ENCODE assay signal across 6 cellular contexts in genomic region chr17:43165971-43166370, GRCh38. TPM values are rescaled to one million over a fixed set of nuclear protein-coding genes. Genes with fewer than 3 reads are reported as not detected.
DNase-seq lines count a peak whose midpoint lies in the region; ATAC-seq, FAIRE-seq and TF ChIP-seq lines count a peak whose summit lies in the region.
"Not testable (repeated sequence)": the region's sequence is repeated elsewhere in the genome, so short reads cannot be mapped to it uniquely, and the experiment has no call there.

No MANE protein-coding gene starts in this region.

- not testable (repeated sequence) for H3K4me1 Mint-ChIP-seq in CD4-positive, alpha-beta T cell (ENCODE audit: low read depth); T-helper 2 cell treated with Interferon-gamma antibody and Interleukin-4, amounts not matched to agents 5 μg/mL and 100 μg/mL, for 36 hours (ENCODE audit: low read depth); activated naive CD8-positive, alpha-beta T cell (ENCODE audit: low read depth)
- peaks cover 15% of the 10 kb centered on the region for H3K4me1 Mint-ChIP-seq in activated CD8-positive, alpha-beta memory T cell treated with anti-CD3 and anti-CD28 coated beads, Interleukin-2, amount 10 ng/mL, durations not matched to agents 7 days and 5 days
- H3K4me1 Mint-ChIP-seq in stimulated activated memory B cell treated with anti-CD40 and anti-IgM and Interleukin-4, amounts not matched to agents 10 μg/mL and 1 μg/mL and 100 μg/mL, for 72 hours: peaks cover 18% of the 10 kb centered on the region

- peak overlapping the region; percentile 12 for H3K4me3 Mint-ChIP-seq in CD4-positive, alpha-beta T cell
- not testable (repeated sequence) for H3K4me3 Mint-ChIP-seq in T-helper 2 cell treated with Interferon-gamma antibody and Interleukin-4, amounts not matched to agents 5 μg/mL and 100 μg/mL, for 36 hours; activated CD8-positive, alpha-beta memory T cell treated with anti-CD3 and anti-CD28 coated beads, Interleukin-2, amount 10 ng/mL, durations not matched to agents 7 days and 5 days; activated naive CD8-positive, alpha-beta T cell
- peak overlapping the region; percentile 1 for H3K4me3 Mint-ChIP-seq in stimulated activated memory B cell treated with anti-CD40 and anti-IgM and Interleukin-4, amounts not matched to agents 10 μg/mL and 1 μg/mL and 100 μg/mL, for 72 hours

- not testable (repeated sequence) for H3K4me2 ChIP-seq in HepG2 (ENCODE audit: low read depth, low read length)

- CTCF ChIA-PET in CD4-positive, alpha-beta T cell (lab: Charles Lee); activated CD8-positive, alpha-beta memory T cell treated with anti-CD3 and anti-CD28 coated beads, Interleukin-2, amount 10 ng/mL, durations not matched to agents 7 days and 5 days (lab: Charles Lee); HepG2 (lab: Yijun Ruan, JAX; ENCODE audit: low intra/inter-chr PET ratio, low total read pairs): not testable (repeated sequence)

- in situ Hi-C loops in HepG2 (cut with HindIII; ENCODE audit: extremely low pct_ligation_motif_present, low pct_unique_long_range_greater_than_20kb): not testable (repeated sequence)

- POLR2A ChIA-PET in CD4-positive, alpha-beta T cell (lab: Charles Lee); HepG2 (lab: Yijun Ruan, JAX): not testable (repeated sequence)

- not testable (repeated sequence) for FAIRE-seq in HepG2 (lab: Jason Lieb, UNC)

- not testable (repeated sequence) for ATAC-seq in CD4-positive, alpha-beta T cell (ENCODE audit: poor library complexity); activated CD8-positive, alpha-beta memory T cell treated with anti-CD3 and anti-CD28 coated beads, Interleukin-2, amount 10 ng/mL, durations not matched to agents 7 days and 5 days; HepG2; stimulated activated memory B cell treated with anti-CD40 and anti-IgM and Interleukin-4, amounts not matched to agents 10 μg/mL and 1 μg/mL and 100 μg/mL, for 72 hours

- not testable (repeated sequence) for H2AFZ ChIP-seq in HepG2 (ENCODE audit: low read length)

- intact Hi-C loops in CD4-positive, alpha-beta T cell (cut with DNase I, micrococcal nuclease): loop anchor here in 1 of 2 experiments (5.0 kb wide), 2 partner anchors 139 to 159 kb away; partner anchors contain the start of genes IFI35 and RND2
- intact Hi-C loops in HepG2 (cut with micrococcal nuclease; ENCODE audit: unreplicated experiment): not testable (repeated sequence)

- DNase-seq in CD4-positive, alpha-beta T cell; T-helper 2 cell treated with Interferon-gamma antibody and Interleukin-4, amounts not matched to agents 5 μg/mL and 100 μg/mL, for 36 hours (ENCODE audit: low spot score); activated CD8-positive, alpha-beta memory T cell treated with anti-CD3 and anti-CD28 coated beads, Interleukin-2, amount 10 ng/mL, durations not matched to agents 7 days and 5 days; HepG2 (ENCODE audit: low spot score): not testable (repeated sequence)

- peaks cover 14% of the 10 kb centered on the region for H3K36me3 Mint-ChIP-seq in CD4-positive, alpha-beta T cell (ENCODE audit: low read depth)
- H3K36me3 Mint-ChIP-seq in T-helper 2 cell treated with Interferon-gamma antibody and Interleukin-4, amounts not matched to agents 5 μg/mL and 100 μg/mL, for 36 hours (ENCODE audit: low read depth); activated CD8-positive, alpha-beta memory T cell treated with anti-CD3 and anti-CD28 coated beads, Interleukin-2, amount 10 ng/mL, durations not matched to agents 7 days and 5 days; activated naive CD8-positive, alpha-beta T cell: not testable (repeated sequence)
- peaks cover 24% of the 10 kb centered on the region for H3K36me3 Mint-ChIP-seq in stimulated activated memory B cell treated with anti-CD40 and anti-IgM and Interleukin-4, amounts not matched to agents 10 μg/mL and 1 μg/mL and 100 μg/mL, for 72 hours

- not testable (repeated sequence) for TF ChIP-seq RAD21 in HepG2 (CRISPR knock-in tag; IDR thresholded peaks at IDR 0.05)

- not testable (repeated sequence) for TF ChIP-seq CTCF in CD4-positive, alpha-beta T cell (IDR thresholded peaks at IDR 0.05); HepG2 (CRISPR knock-in tag; IDR thresholded peaks at IDR 0.05)

- TF ChIP-seq POLR2A in HepG2 (IDR thresholded peaks at IDR 0.05; ENCODE audit: insufficient read depth in 1 of 2, low read depth in 2 of 2, low read length in 2 of 2): not testable (repeated sequence)

- H3K27ac Mint-ChIP-seq in CD4-positive, alpha-beta T cell: not testable (repeated sequence)
- peak overlapping the region; percentile 29 for H3K27ac Mint-ChIP-seq in T-helper 2 cell treated with Interferon-gamma antibody and Interleukin-4, amounts not matched to agents 5 μg/mL and 100 μg/mL, for 36 hours
- H3K27ac Mint-ChIP-seq in activated CD8-positive, alpha-beta memory T cell treated with anti-CD3 and anti-CD28 coated beads, Interleukin-2, amount 10 ng/mL, durations not matched to agents 7 days and 5 days: peak overlapping the region; percentile 36
- H3K27ac Mint-ChIP-seq in activated naive CD8-positive, alpha-beta T cell: peak overlapping the region; percentile 17
- H3K27ac Mint-ChIP-seq in stimulated activated memory B cell treated with anti-CD40 and anti-IgM and Interleukin-4, amounts not matched to agents 10 μg/mL and 1 μg/mL and 100 μg/mL, for 72 hours: peak overlapping the region; percentile 41

- BruUV-seq in HepG2 (replicated peaks; lab: Mats Ljungman, UMichigan): not testable (repeated sequence)

- H3K27me3 Mint-ChIP-seq in CD4-positive, alpha-beta T cell; T-helper 2 cell treated with Interferon-gamma antibody and Interleukin-4, amounts not matched to agents 5 μg/mL and 100 μg/mL, for 36 hours (ENCODE audit: low read depth); activated CD8-positive, alpha-beta memory T cell treated with anti-CD3 and anti-CD28 coated beads, Interleukin-2, amount 10 ng/mL, durations not matched to agents 7 days and 5 days; activated naive CD8-positive, alpha-beta T cell; stimulated activated memory B cell treated with anti-CD40 and anti-IgM and Interleukin-4, amounts not matched to agents 10 μg/mL and 1 μg/mL and 100 μg/mL, for 72 hours: not testable (repeated sequence)

- H4K20me1 ChIP-seq in HepG2 (ENCODE audit: insufficient read depth, low read length): not testable (repeated sequence)

- H3K4me1 ChIP-seq in HepG2 (ENCODE audit: insufficient read depth, low read length): peaks cover 31% of the 10 kb centered on the region

- not testable (repeated sequence) for H3K4me3 ChIP-seq in HepG2 (replicated peaks in 1 of 3; ENCODE audit: insufficient read depth in 1 of 3, low read depth in 2 of 3, low read length in 3 of 3)

- not testable (repeated sequence) for H3K27me3 ChIP-seq in CD4-positive, alpha-beta T cell (ENCODE audit: control insufficient read depth, insufficient read depth, low read length); HepG2 (ENCODE audit: control insufficient read depth in 1 of 2, insufficient read depth in 2 of 2, low read length in 2 of 2)

- H3K79me2 ChIP-seq in HepG2 (ENCODE audit: insufficient read depth, low read length): not testable (repeated sequence)

- not testable (repeated sequence) for H3K27ac ChIP-seq in CD4-positive, alpha-beta T cell (ENCODE audit: low read depth, low read length); HepG2 (ENCODE audit: extremely low read length, insufficient read depth, low read length)

- H3K9me3 ChIP-seq in CD4-positive, alpha-beta T cell (ENCODE audit: control insufficient read depth, low read length); HepG2 (ENCODE audit: low read length): not testable (repeated sequence)

- not testable (repeated sequence) for H3K36me3 ChIP-seq in HepG2 (replicated peaks in 1 of 2; ENCODE audit: control insufficient read depth in 1 of 2, insufficient read depth in 2 of 2, low read length in 2 of 2)

- H3K9me3 Mint-ChIP-seq in CD4-positive, alpha-beta T cell; T-helper 2 cell treated with Interferon-gamma antibody and Interleukin-4, amounts not matched to agents 5 μg/mL and 100 μg/mL, for 36 hours; activated CD8-positive, alpha-beta memory T cell treated with anti-CD3 and anti-CD28 coated beads, Interleukin-2, amount 10 ng/mL, durations not matched to agents 7 days and 5 days (ENCODE audit: low read depth); activated naive CD8-positive, alpha-beta T cell (ENCODE audit: low read depth); stimulated activated memory B cell treated with anti-CD40 and anti-IgM and Interleukin-4, amounts not matched to agents 10 μg/mL and 1 μg/mL and 100 μg/mL, for 72 hours: not testable (repeated sequence)

- TF ChIP-seq EP300 in HepG2 (IDR thresholded peaks at IDR 0.05; ENCODE audit: low read depth in 2 of 2, low read length in 2 of 2); HepG2 (CRISPR knock-in tag; IDR thresholded peaks at IDR 0.05; ENCODE audit: borderline replicate concordance): not testable (repeated sequence)

- not testable (repeated sequence) for H3K9ac ChIP-seq in HepG2 (ENCODE audit: insufficient read depth, low read depth, low read length)

RNA-seq across cellular contexts. Expression of gene NBR1, which starts 5.0 kb away (rescaled TPM):
- total RNA-seq in CD4-positive, alpha-beta T cell: 10 to 100 TPM; 23.7 TPM
- 10 to 100 TPM; 46.0 to 53.0 TPM for total RNA-seq in activated CD8-positive, alpha-beta memory T cell treated with anti-CD3 and anti-CD28 coated beads, Interleukin-2, amount 10 ng/mL, durations not matched to agents 7 days and 5 days
- total RNA-seq in HepG2 (2016; rRNA removed; fragmentation: Illumina TruSeq; extraction: Trizol): 51.7 and 79.0 TPM in 2 replicates
- 9.9 and 10.8 TPM in 2 replicates for total RNA-seq in HepG2 (2016; cell fraction: cytosol; rRNA removed; fragmentation: Illumina TruSeq; extraction: Trizol; ENCODE audit: low read depth)
- 50.3 and 77.3 TPM in 2 replicates for total RNA-seq in HepG2 (2016; cell fraction: insoluble cytoplasmic fraction; rRNA removed; fragmentation: Illumina TruSeq; extraction: Trizol)
- 20.1 and 22.1 TPM in 2 replicates for total RNA-seq in HepG2 (2016; cell fraction: membrane; rRNA removed; fragmentation: Illumina TruSeq; extraction: Trizol)
- 35.7 and 36.9 TPM in 2 replicates for total RNA-seq in HepG2 (2016; cell fraction: nucleus; rRNA removed; fragmentation: Illumina TruSeq; extraction: Trizol)
- 102 and 121 TPM in 2 replicates for polyA plus RNA-seq in HepG2 (2011; rRNA removed)
- 87.1 and 91.6 TPM in 2 replicates for polyA plus RNA-seq in HepG2 (2011; cell fraction: cytosol; rRNA removed)
- polyA plus RNA-seq in HepG2 (2011; cell fraction: nucleus; rRNA removed): 53.9 and 55.2 TPM in 2 replicates
- polyA plus RNA-seq in HepG2 (2012): 78.0 and 105 TPM in 2 replicates
- 5.5 and 5.9 TPM in 2 replicates for polyA plus RNA-seq in HepG2 (2016; cell fraction: cytosol; fragmentation: Illumina TruSeq; extraction: Trizol; ENCODE audit: low read depth)
- 70.0 and 71.8 TPM in 2 replicates for polyA plus RNA-seq in HepG2 (2016; cell fraction: insoluble cytoplasmic fraction; fragmentation: Illumina TruSeq; extraction: Trizol; ENCODE audit: low read depth)
- 8.4 and 9.8 TPM in 2 replicates for polyA plus RNA-seq in HepG2 (2016; cell fraction: membrane; fragmentation: Illumina TruSeq; extraction: Trizol; ENCODE audit: low read depth)
- 40.5 and 50.3 TPM in 2 replicates for polyA plus RNA-seq in HepG2 (2016; cell fraction: nucleus; fragmentation: Illumina TruSeq; extraction: Trizol; ENCODE audit: insufficient read depth, low read depth)
- 94.6 and 191 TPM in 2 replicates for polyA minus RNA-seq in HepG2 (2011; rRNA and poly(A)+ RNA removed; ENCODE audit: low replicate concordance)
- 125 and 130 TPM in 2 replicates for polyA minus RNA-seq in HepG2 (2011; cell fraction: cytosol; rRNA and poly(A)+ RNA removed)
- polyA minus RNA-seq in HepG2 (2011; cell fraction: nucleus; rRNA and poly(A)+ RNA removed): 95.0 and 120 TPM in 2 replicates

RNA-seq across cellular contexts. Expression of gene BRCA1, which starts 40.8 kb away (rescaled TPM):
- total RNA-seq in CD4-positive, alpha-beta T cell: 1 to 10 TPM; 1.2 to 1.3 TPM
- total RNA-seq in activated CD8-positive, alpha-beta memory T cell treated with anti-CD3 and anti-CD28 coated beads, Interleukin-2, amount 10 ng/mL, durations not matched to agents 7 days and 5 days: 100 to 1,000 TPM in 1 of 2 experiments, 10 to 100 TPM in 1; 84.3 to 102 TPM
- 37.5 and 56.0 TPM in 2 replicates for total RNA-seq in HepG2 (2016; rRNA removed; fragmentation: Illumina TruSeq; extraction: Trizol)
- 16.6 and 20.8 TPM in 2 replicates for total RNA-seq in HepG2 (2016; cell fraction: cytosol; rRNA removed; fragmentation: Illumina TruSeq; extraction: Trizol; ENCODE audit: low read depth)
- total RNA-seq in HepG2 (2016; cell fraction: insoluble cytoplasmic fraction; rRNA removed; fragmentation: Illumina TruSeq; extraction: Trizol): 33.8 and 58.4 TPM in 2 replicates
- total RNA-seq in HepG2 (2016; cell fraction: membrane; rRNA removed; fragmentation: Illumina TruSeq; extraction: Trizol): 19.3 and 20.3 TPM in 2 replicates
- total RNA-seq in HepG2 (2016; cell fraction: nucleus; rRNA removed; fragmentation: Illumina TruSeq; extraction: Trizol): 37.0 and 37.3 TPM in 2 replicates
- 11.7 and 13.3 TPM in 2 replicates for polyA plus RNA-seq in HepG2 (2011; rRNA removed)
- 6.1 and 11.1 TPM in 2 replicates for polyA plus RNA-seq in HepG2 (2011; cell fraction: cytosol; rRNA removed)
- polyA plus RNA-seq in HepG2 (2011; cell fraction: nucleus; rRNA removed): 9.8 and 16.5 TPM in 2 replicates
- 5.2 and 10.0 TPM in 2 replicates for polyA plus RNA-seq in HepG2 (2012)
- polyA plus RNA-seq in HepG2 (2016; cell fraction: cytosol; fragmentation: Illumina TruSeq; extraction: Trizol; ENCODE audit: low read depth): 1.1 TPM in 2 replicates
- 25.6 and 29.6 TPM in 2 replicates for polyA plus RNA-seq in HepG2 (2016; cell fraction: insoluble cytoplasmic fraction; fragmentation: Illumina TruSeq; extraction: Trizol; ENCODE audit: low read depth)
- 3.8 and 3.9 TPM in 2 replicates for polyA plus RNA-seq in HepG2 (2016; cell fraction: membrane; fragmentation: Illumina TruSeq; extraction: Trizol; ENCODE audit: low read depth)
- polyA plus RNA-seq in HepG2 (2016; cell fraction: nucleus; fragmentation: Illumina TruSeq; extraction: Trizol; ENCODE audit: insufficient read depth, low read depth): 39.1 and 42.0 TPM in 2 replicates
- polyA minus RNA-seq in HepG2 (2011; rRNA and poly(A)+ RNA removed; ENCODE audit: low replicate concordance): 45.8 and 194 TPM in 2 replicates
- polyA minus RNA-seq in HepG2 (2011; cell fraction: cytosol; rRNA and poly(A)+ RNA removed): 13.8 and 15.9 TPM in 2 replicates
- 29.7 and 36.7 TPM in 2 replicates for polyA minus RNA-seq in HepG2 (2011; cell fraction: nucleus; rRNA and poly(A)+ RNA removed)

RNA-seq across cellular contexts. Expression of gene TMEM106A, which starts 45.7 kb away (rescaled TPM):
- total RNA-seq in CD4-positive, alpha-beta T cell: 1 to 10 TPM; 6.3 to 6.4 TPM
- 10 to 100 TPM; 13.8 to 23.1 TPM for total RNA-seq in activated CD8-positive, alpha-beta memory T cell treated with anti-CD3 and anti-CD28 coated beads, Interleukin-2, amount 10 ng/mL, durations not matched to agents 7 days and 5 days
- total RNA-seq in HepG2 (2016; rRNA removed; fragmentation: Illumina TruSeq; extraction: Trizol): 7.3 and 16.9 TPM in 2 replicates
- 3.9 and 4.5 TPM in 2 replicates for total RNA-seq in HepG2 (2016; cell fraction: cytosol; rRNA removed; fragmentation: Illumina TruSeq; extraction: Trizol; ENCODE audit: low read depth)
- 6.1 and 18.6 TPM in 2 replicates for total RNA-seq in HepG2 (2016; cell fraction: insoluble cytoplasmic fraction; rRNA removed; fragmentation: Illumina TruSeq; extraction: Trizol)
- 6.4 and 6.9 TPM in 2 replicates for total RNA-seq in HepG2 (2016; cell fraction: membrane; rRNA removed; fragmentation: Illumina TruSeq; extraction: Trizol)
- total RNA-seq in HepG2 (2016; cell fraction: nucleus; rRNA removed; fragmentation: Illumina TruSeq; extraction: Trizol): 20.5 and 23.8 TPM in 2 replicates
- polyA plus RNA-seq in HepG2 (2011; rRNA removed): 34.9 and 35.9 TPM in 2 replicates
- 23.9 and 25.0 TPM in 2 replicates for polyA plus RNA-seq in HepG2 (2011; cell fraction: cytosol; rRNA removed)
- polyA plus RNA-seq in HepG2 (2011; cell fraction: nucleus; rRNA removed): 47.7 and 53.8 TPM in 2 replicates
- 16.4 and 17.3 TPM in 2 replicates for polyA plus RNA-seq in HepG2 (2012)
- 1.5 and 1.7 TPM in 2 replicates for polyA plus RNA-seq in HepG2 (2016; cell fraction: cytosol; fragmentation: Illumina TruSeq; extraction: Trizol; ENCODE audit: low read depth)
- 4.9 and 7.2 TPM in 2 replicates for polyA plus RNA-seq in HepG2 (2016; cell fraction: insoluble cytoplasmic fraction; fragmentation: Illumina TruSeq; extraction: Trizol; ENCODE audit: low read depth)
- polyA plus RNA-seq in HepG2 (2016; cell fraction: membrane; fragmentation: Illumina TruSeq; extraction: Trizol; ENCODE audit: low read depth): 2.8 and 3.9 TPM in 2 replicates
- polyA plus RNA-seq in HepG2 (2016; cell fraction: nucleus; fragmentation: Illumina TruSeq; extraction: Trizol; ENCODE audit: insufficient read depth, low read depth): 25.2 and 27.5 TPM in 2 replicates
- polyA minus RNA-seq in HepG2 (2011; rRNA and poly(A)+ RNA removed; ENCODE audit: low replicate concordance): 1.4 and 123 TPM in 2 replicates
- polyA minus RNA-seq in HepG2 (2011; cell fraction: cytosol; rRNA and poly(A)+ RNA removed): 16.5 and 18.7 TPM in 2 replicates
- 64.1 and 65.3 TPM in 2 replicates for polyA minus RNA-seq in HepG2 (2011; cell fraction: nucleus; rRNA and poly(A)+ RNA removed)

Comparison
In these comparisons a context has a peak if more than half of its experiments do, and no peak if none do; other contexts are left out.
1. RNA of gene BRCA1, which starts 40.8 kb away (total RNA-seq): 84.3 to 102 TPM in activated CD8-positive, alpha-beta memory T cell treated with anti-CD3 and anti-CD28 coated beads, Interleukin-2, amount 10 ng/mL, durations not matched to agents 7 days and 5 days and 16.6 to 58.4 TPM in HepG2; 1.2 to 1.3 TPM in CD4-positive, alpha-beta T cell; every median in the first group is over 4 times any median in the second.